ENCODE assay signal across 13 cellular contexts in the genomic region with DNA sequence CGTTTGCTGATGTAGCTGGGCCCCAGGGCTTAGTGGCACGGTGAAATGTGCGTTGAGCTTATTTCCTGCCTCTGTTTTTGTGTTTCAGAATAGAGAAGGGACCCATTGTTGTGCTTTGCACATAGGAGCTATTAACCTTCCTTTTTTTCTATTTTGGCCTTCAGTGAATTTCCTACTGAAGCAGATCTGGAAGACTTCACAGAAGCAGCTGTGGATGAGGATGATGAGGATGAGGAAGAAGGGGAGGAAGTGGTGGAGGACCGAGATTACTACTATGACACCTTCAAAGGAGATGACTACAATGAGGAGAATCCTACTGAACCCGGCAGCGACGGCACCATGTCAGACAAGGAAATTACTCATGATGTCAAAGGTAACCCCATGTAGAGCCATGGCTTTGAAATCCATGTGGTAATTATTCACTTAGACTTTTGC. TPM values are rescaled to one million over a fixed set of nuclear protein-coding genes. Genes with fewer than 3 reads are reported as not detected.
DNase-seq lines count a peak whose midpoint lies in the region; ATAC-seq and TF ChIP-seq lines count a peak whose summit lies in the region.
"Had no signal": no experiment of that assay in that cellular context is flagged by ENCODE, and none has a peak within 500 bp of the region (broad histone marks: within the 10 kb centered on the region; RNA-seq: fewer than 3 reads in every experiment).

No MANE protein-coding gene starts in this region.

- CTCF ChIA-PET in Calu3 (lab: Charles Lee) (interaction anchor here (0.9 kb wide), 1 partner anchor 10 kb away, joined by 3 read pairs; no protein-coding TSS in a partner anchor), RWPE1 (lab: Yijun Ruan, JAX) (interaction anchor here (0.6 kb wide), 2 partner anchors 19 to 131 kb away, joined by 3 to 5 read pairs; no protein-coding TSS in a partner anchor)

- no peaks in the 10 kb centered on the region for H3K9me3 Mint-ChIP-seq in Calu3 (ENCODE audit: low read depth, unreplicated experiment)
- H3K9me3 Mint-ChIP-seq: effector memory CD8-positive, alpha-beta T cell had no signal

- peaks cover 55% of the 10 kb centered on the region for H3K36me3 ChIP-seq in RWPE2 (ENCODE audit: low read depth)

- no peak overlapping the region for H3K4me3 ChIP-seq in RWPE2 (ENCODE audit: severe bottlenecking)
- H3K4me3 ChIP-seq: suprapubic skin had no signal

- H3K27ac Mint-ChIP-seq in Calu3 (ENCODE audit: unreplicated experiment): peak overlapping the region; percentile 36

- H3K27ac ChIP-seq in RWPE2 (ENCODE audit: poor library complexity, severe bottlenecking): peak overlapping the region; percentile 2
- no peak overlapping the region for H3K27ac ChIP-seq in RWPE1

- peaks cover 13% of the 10 kb centered on the region for H3K4me1 ChIP-seq in RWPE2 (ENCODE audit: insufficient read depth, poor library complexity, severe bottlenecking)

- no peaks in the 10 kb centered on the region for H3K9me3 ChIP-seq in RWPE2 (ENCODE audit: severe bottlenecking)
- H3K9me3 ChIP-seq: suprapubic skin had no signal

- TF ChIP-seq CTCF in Calu3 (IDR thresholded peaks at IDR 0.05; ENCODE audit: unreplicated experiment): no peak
- no peak for TF ChIP-seq CTCF in RWPE2 (IDR thresholded peaks at IDR 0.05; ENCODE audit: poor library complexity, severe bottlenecking)
- no peak for TF ChIP-seq CTCF in RWPE1 (conservative IDR thresholded peaks at IDR 0.05; ENCODE audit: low read depth)

- H3K36me3 Mint-ChIP-seq in Calu3 (ENCODE audit: insufficient read depth, unreplicated experiment): peaks cover 34% of the 10 kb centered on the region

- H3K4me1 Mint-ChIP-seq in Calu3 (ENCODE audit: low read depth, unreplicated experiment): peaks cover 47% of the 10 kb centered on the region

- H3K27me3 ChIP-seq in RWPE2 (ENCODE audit: insufficient read depth, poor library complexity, severe bottlenecking): no peaks in the 10 kb centered on the region
- H3K27me3 ChIP-seq: suprapubic skin had no signal

- no peak overlapping the region for H3K4me3 Mint-ChIP-seq in Calu3 (ENCODE audit: low read depth, unreplicated experiment)
- H3K4me3 Mint-ChIP-seq: effector memory CD8-positive, alpha-beta T cell had no signal

- BruUV-seq in Calu3 (replicated peaks; lab: Mats Ljungman, UMichigan): no TSS peak

- no peaks in the 10 kb centered on the region for H3K27me3 Mint-ChIP-seq in Calu3 (ENCODE audit: unreplicated experiment)
- H3K27me3 Mint-ChIP-seq: effector memory CD8-positive, alpha-beta T cell had no signal

- ATAC-seq in RWPE2 (ENCODE audit: low read depth) (no peak), GM18519 (IDR thresholded peaks at IDR 0.05; ENCODE audit: low FRiP score, unreplicated experiment) (no peak)
- ATAC-seq: effector memory CD8-positive, alpha-beta T cell had no signal

- DNase-seq in Calu3 (no peak), RWPE2 (ENCODE audit: low spot score) (no peak), dermis blood vessel endothelial cell (peak; percentile 88), NCI-H510A treated with DMSO at 0.1 percent for 48 hours (lab: John Stamatoyannopoulos, UW) (no peak), RWPE1 (ENCODE audit: low spot score) (no peak)
- DNase-seq in stimulated activated CD4-positive, alpha-beta T cell treated with anti-CD3 and anti-CD28 coated beads, Interleukin-15, amount 100 ng/mL, for 24 hours: peak; percentile 63
- DNase-seq: activated gamma-delta T cell; DMS 273 treated with DMSO at 0.1 percent for 48 hours; effector memory CD8-positive, alpha-beta T cell; NCI-H1436 treated with DMSO at 0.1 percent for 48 hours; NK-92 treated with Interleukin-12 subunit alpha and Interleukin-12 subunit beta, amount 100 ng/mL, for 24 hours had no signal

- POLR2A ChIA-PET in RWPE1 (lab: Yijun Ruan, JAX; ENCODE audit: low non-redundant PET): no interaction called here

- intact Hi-C loops in Calu3 (cut with micrococcal nuclease; ENCODE audit: unreplicated experiment): loop anchor here (5.0 kb wide), 2 partner anchors 50 to 120 kb away; partner anchors contain the start of gene PRDM10

RNA-seq across cellular contexts. Expression of gene ST14, which starts 37.4 kb away (rescaled TPM):
- total RNA-seq in Calu3 (2022): 153 and 174 TPM in 2 replicates
- total RNA-seq in dermis blood vessel endothelial cell: 0.14 and 0.34 TPM in 2 replicates

RNA-seq across cellular contexts. Expression of gene APLP2, which starts 52.5 kb away (rescaled TPM):
- total RNA-seq in Calu3 (2022) (446 and 447 TPM in 2 replicates), dermis blood vessel endothelial cell (986 and 1,136 TPM in 2 replicates)

Comparison
In these comparisons a context has a peak if more than half of its experiments do, and no peak if none do; other contexts are left out.
1. DNase-seq: peak in dermis blood vessel endothelial cell (single experiment) and stimulated activated CD4-positive, alpha-beta T cell treated with anti-CD3 and anti-CD28 coated beads, Interleukin-15, amount 100 ng/mL, for 24 hours (single experiment); none in Calu3 (single experiment), RWPE2 (single experiment), NCI-H510A treated with DMSO at 0.1 percent for 48 hours (single experiment) and RWPE1 (single experiment).
2. RNA of gene ST14, which starts 37.4 kb away (total RNA-seq): 153 to 174 TPM in Calu3; 0.14 to 0.34 TPM in dermis blood vessel endothelial cell; every median in the first group is over 100 times any median in the second.